ENCODE assay signal across 2 cellular contexts in the genomic region with DNA sequence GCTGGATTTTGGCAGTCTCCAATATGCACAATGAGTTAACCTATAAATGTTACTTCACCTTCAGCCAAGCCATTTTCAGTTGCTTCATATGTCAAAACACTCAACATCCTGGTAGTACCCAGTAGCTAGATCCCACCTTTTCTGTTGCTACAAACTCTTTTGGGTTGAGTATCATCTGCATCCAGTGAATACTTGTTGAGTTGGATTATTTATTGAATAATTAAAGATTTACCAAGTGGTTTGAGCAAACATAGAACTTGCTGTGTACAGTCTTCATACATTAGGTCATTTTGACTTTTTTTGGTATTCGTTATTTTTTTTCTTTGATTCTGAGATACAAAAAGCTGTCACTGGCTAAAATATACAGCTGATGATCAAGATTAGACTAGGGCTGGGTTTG.
TF ChIP-seq lines count a peak whose summit lies in the region.

No MANE protein-coding gene starts in this region.

TF ChIP-seq in liver, 16 proteins besides CTCF, POLR2A, EP300 and RAD21:
- TF ChIP-seq ZBTB33 (IDR thresholded peaks at IDR 0.05) = no peak
- TF ChIP-seq YY1 (IDR thresholded peaks at IDR 0.05) = peak; percentile 15
- TF ChIP-seq RXRA (IDR thresholded peaks at IDR 0.05) = peak; percentile 19 to 28
- TF ChIP-seq FOXA2 (IDR thresholded peaks at IDR 0.05) = no peak
- TF ChIP-seq GABPA (IDR thresholded peaks at IDR 0.05 in 1 of 2, conservative IDR thresholded peaks at IDR 0.05 in 1 of 2) = no peak
- peak in 1 of 2 donors; percentile 12 for TF ChIP-seq JUND (IDR thresholded peaks at IDR 0.05)
- TF ChIP-seq, protein P1, sequence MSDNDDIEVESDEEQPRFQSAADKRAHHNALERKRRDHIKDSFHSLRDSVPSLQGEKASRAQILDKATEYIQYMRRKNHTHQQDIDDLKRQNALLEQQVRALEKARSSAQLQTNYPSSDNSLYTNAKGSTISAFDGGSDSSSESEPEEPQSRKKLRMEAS (IDR thresholded peaks at IDR 0.05) = no peak
- peak in 1 of 2 donors; percentile 7 for TF ChIP-seq HNF4A (conservative IDR thresholded peaks at IDR 0.05)

TF ChIP-seq in HepG2, 621 proteins besides CTCF, POLR2A, EP300 and RAD21:
- TF ChIP-seq REST (IDR thresholded peaks at IDR 0.05; ENCODE audit: borderline replicate concordance in 1 of 2, low read depth in 1 of 2, low read length in 2 of 2) (no peak), FOSL1 (CRISPR knock-in tag; IDR thresholded peaks at IDR 0.05; ENCODE audit: borderline replicate concordance) (no peak), ZNF281 (CRISPR knock-in tag; IDR thresholded peaks at IDR 0.05; ENCODE audit: borderline replicate concordance) (no peak), ZNF770 (CRISPR knock-in tag; IDR thresholded peaks at IDR 0.05) (no peak), JUN (CRISPR knock-in tag; IDR thresholded peaks at IDR 0.05) (no peak), ZNF207 (IDR thresholded peaks at IDR 0.05; ENCODE audit: borderline replicate concordance) (no peak), SRSF1 (optimal IDR thresholded peaks at IDR 0.05; ENCODE audit: low read depth, low read length) (no peak), PPARG (CRISPR knock-in tag; conservative IDR thresholded peaks at IDR 0.05) (no peak), SIX1 (CRISPR knock-in tag; IDR thresholded peaks at IDR 0.05; ENCODE audit: borderline replicate concordance) (no peak), YY1 (IDR thresholded peaks at IDR 0.05; ENCODE audit: insufficient read depth, insufficient replicate concordance, low read depth, low read length) (no peak), MYNN (CRISPR knock-in tag; IDR thresholded peaks at IDR 0.05; ENCODE audit: low read depth) (no peak)
- TF ChIP-seq, protein P2, sequence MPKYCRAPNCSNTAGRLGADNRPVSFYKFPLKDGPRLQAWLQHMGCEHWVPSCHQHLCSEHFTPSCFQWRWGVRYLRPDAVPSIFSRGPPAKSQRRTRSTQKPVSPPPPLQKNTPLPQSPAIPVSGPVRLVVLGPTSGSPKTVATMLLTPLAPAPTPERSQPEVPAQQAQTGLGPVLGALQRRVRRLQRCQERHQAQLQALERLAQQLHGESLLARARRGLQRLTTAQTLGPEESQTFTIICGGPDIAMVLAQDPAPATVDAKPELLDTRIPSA (CRISPR knock-in tag; IDR thresholded peaks at IDR 0.05; ENCODE audit: borderline replicate concordance) = no peak
